ENCODE assay signal across 17 cellular contexts in the genomic region with DNA sequence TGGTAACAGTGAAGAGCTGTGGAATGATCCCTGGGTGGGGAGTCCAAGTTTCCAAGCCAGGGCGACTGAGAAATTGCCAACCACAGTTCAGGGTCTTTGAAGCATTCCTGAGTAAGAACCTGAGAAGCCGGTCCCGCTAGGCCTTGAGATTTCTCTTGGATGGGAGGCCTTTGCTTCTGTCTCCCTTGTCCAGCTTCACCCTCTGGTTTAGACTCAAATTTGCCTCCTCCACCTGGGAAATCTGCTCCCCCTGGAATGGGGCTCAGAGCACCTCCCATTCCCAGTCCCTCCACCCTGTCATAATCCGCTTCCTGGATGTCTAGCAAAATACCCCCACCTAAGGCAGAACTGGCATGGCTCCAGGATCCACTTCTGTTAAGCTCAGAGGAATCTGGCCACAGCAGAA.
DNase-seq lines count a peak whose midpoint lies in the region; TF ChIP-seq lines count a peak whose summit lies in the region.
"Had no signal": no experiment of that assay in that cellular context is flagged by ENCODE, and none has a peak within 500 bp of the region (broad histone marks: within the 10 kb centered on the region; RNA-seq: fewer than 3 reads in every experiment).

No MANE protein-coding gene starts in this region.

- H3K27ac Mint-ChIP-seq in endothelial cell (ENCODE audit: unreplicated experiment) = no peak overlapping the region
- H3K27ac Mint-ChIP-seq: activated naive CD4-positive, alpha-beta T cell treated with anti-CD3 and anti-CD28 coated beads, Interleukin-2, amount 50 U/mL, for 24 hours; B cell had no signal

- H3K27ac ChIP-seq in HEK293 (ENCODE audit: extremely low read depth, low read depth, low read length) (no peak overlapping the region), SK-N-MC (peak overlapping the region; percentile 69; the same call in 1 of the 2 replicates)
- H3K27ac ChIP-seq: foreskin keratinocyte, PC-9, skin epidermis, thoracic aorta had no signal

- H3K9me3 ChIP-seq in HEK293 (ENCODE audit: control insufficient read depth, insufficient read depth, low read depth, low read length) (no peaks in the 10 kb centered on the region), SK-N-MC (ENCODE audit: low read depth, low read length) (no peaks in the 10 kb centered on the region)
- H3K9me3 ChIP-seq: thoracic aorta had no signal

- DNase-seq in SK-N-MC (ENCODE audit: low read depth, low spot score) (no peak), epithelial cell of esophagus (ENCODE audit: low read depth) (peak; percentile 33), skeletal muscle cell (ENCODE audit: low read depth) (peak; percentile 22), NCI-H128 (lab: John Stamatoyannopoulos, UW; ENCODE audit: unreplicated experiment) (no peak), endothelial cell (ENCODE audit: low spot score) (no peak), pons (ENCODE audit: low spot score) (no peak)
- DNase-seq: activated CD4-positive, alpha-beta T cell treated with anti-CD3 and anti-CD28 coated beads, Interleukin-2, amount 50 U/mL, for 1 hour; central memory CD4-positive, alpha-beta T cell; foreskin keratinocyte; NCI-H1092; NCI-H774 had no signal

- H3K4me1 ChIP-seq in HEK293 (ENCODE audit: control insufficient read depth, insufficient read depth, low read length) = no peaks in the 10 kb centered on the region

- peaks cover 3% of the 10 kb centered on the region for H3K27me3 Mint-ChIP-seq in endothelial cell (ENCODE audit: unreplicated experiment)
- H3K27me3 Mint-ChIP-seq: activated naive CD4-positive, alpha-beta T cell treated with anti-CD3 and anti-CD28 coated beads, Interleukin-2, amount 50 U/mL, for 24 hours had no signal

- no peaks in the 10 kb centered on the region for H3K36me3 ChIP-seq in HEK293 (ENCODE audit: control insufficient read depth in 2 of 2, insufficient read depth in 1 of 2, low read length in 2 of 2)
- H3K36me3 ChIP-seq in SK-N-MC (ENCODE audit: insufficient read depth, low read length) = no peaks in the 10 kb centered on the region
- H3K36me3 ChIP-seq: thoracic aorta had no signal

- H3K9me3 Mint-ChIP-seq in endothelial cell (ENCODE audit: unreplicated experiment) = no peaks in the 10 kb centered on the region
- H3K9me3 Mint-ChIP-seq: activated naive CD4-positive, alpha-beta T cell treated with anti-CD3 and anti-CD28 coated beads, Interleukin-2, amount 50 U/mL, for 24 hours had no signal

- H3K4me3 ChIP-seq in HEK293 (ENCODE audit: low read depth, low read length) (no peak overlapping the region), SK-N-MC (peak overlapping the region; percentile 31), epithelial cell of esophagus (ENCODE audit: low read length) (no peak overlapping the region), skeletal muscle cell (ENCODE audit: low read depth, low read length) (no peak overlapping the region)
- H3K4me3 ChIP-seq: PC-9, skin epidermis, thoracic aorta had no signal

- CTCF ChIA-PET in HEK293 (lab: Yijun Ruan, JAX) = interaction anchor here (0.6 kb wide), 1 partner anchor 116 kb away, joined by 3 read pairs; no protein-coding TSS in a partner anchor

- peaks cover 18% of the 10 kb centered on the region for H3K4me1 Mint-ChIP-seq in endothelial cell (ENCODE audit: unreplicated experiment)

- TF ChIP-seq CTCF in HEK293 (tag by site-specific recombination; IDR thresholded peaks at IDR 0.05) (no peak), epithelial cell of esophagus (IDR thresholded peaks at IDR 0.05; ENCODE audit: insufficient read depth, low read depth, low read length, missing control alignments) (no peak), endothelial cell (IDR thresholded peaks at IDR 0.05; ENCODE audit: unreplicated experiment) (no peak)

- no peak overlapping the region for H3K9ac ChIP-seq in SK-N-MC (ENCODE audit: insufficient read length)

- POLR2A ChIA-PET in HEK293 (lab: Yijun Ruan, JAX) = no interaction called here

- no peaks in the 10 kb centered on the region for H3K36me3 Mint-ChIP-seq in endothelial cell (ENCODE audit: low read depth, unreplicated experiment)
- H3K36me3 Mint-ChIP-seq: activated naive CD4-positive, alpha-beta T cell treated with anti-CD3 and anti-CD28 coated beads, Interleukin-2, amount 50 U/mL, for 24 hours had no signal

- H3K4me3 Mint-ChIP-seq in endothelial cell (ENCODE audit: unreplicated experiment) = no peak overlapping the region
- H3K4me3 Mint-ChIP-seq: activated naive CD4-positive, alpha-beta T cell treated with anti-CD3 and anti-CD28 coated beads, Interleukin-2, amount 50 U/mL, for 24 hours; B cell had no signal

TF ChIP-seq in HEK293, 187 proteins besides CTCF, POLR2A, EP300 and RAD21:
- TF ChIP-seq TCF7L2 (IDR thresholded peaks at IDR 0.05; ENCODE audit: borderline replicate concordance, low read depth, low read length) (no peak), ZNF211 (tag by site-specific recombination; IDR thresholded peaks at IDR 0.05; ENCODE audit: low read depth) (no peak), YY1 (tag by site-specific recombination; IDR thresholded peaks at IDR 0.05) (no peak), GLIS1 (tag by site-specific recombination; IDR thresholded peaks at IDR 0.05) (0 out of 2 replicates have a peak, but pooled peaks have one; percentile 15)
- TF ChIP-seq, protein P1, sequence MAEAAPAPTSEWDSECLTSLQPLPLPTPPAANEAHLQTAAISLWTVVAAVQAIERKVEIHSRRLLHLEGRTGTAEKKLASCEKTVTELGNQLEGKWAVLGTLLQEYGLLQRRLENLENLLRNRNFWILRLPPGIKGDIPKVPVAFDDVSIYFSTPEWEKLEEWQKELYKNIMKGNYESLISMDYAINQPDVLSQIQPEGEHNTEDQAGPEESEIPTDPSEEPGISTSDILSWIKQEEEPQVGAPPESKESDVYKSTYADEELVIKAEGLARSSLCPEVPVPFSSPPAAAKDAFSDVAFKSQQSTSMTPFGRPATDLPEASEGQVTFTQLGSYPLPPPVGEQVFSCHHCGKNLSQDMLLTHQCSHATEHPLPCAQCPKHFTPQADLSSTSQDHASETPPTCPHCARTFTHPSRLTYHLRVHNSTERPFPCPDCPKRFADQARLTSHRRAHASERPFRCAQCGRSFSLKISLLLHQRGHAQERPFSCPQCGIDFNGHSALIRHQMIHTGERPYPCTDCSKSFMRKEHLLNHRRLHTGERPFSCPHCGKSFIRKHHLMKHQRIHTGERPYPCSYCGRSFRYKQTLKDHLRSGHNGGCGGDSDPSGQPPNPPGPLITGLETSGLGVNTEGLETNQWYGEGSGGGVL (tag by site-specific recombination; IDR thresholded peaks at IDR 0.05) = 0 out of 2 replicates have a peak, but pooled peaks have one; percentile 23

Comparison
In these comparisons a context has a peak if more than half of its experiments do, and no peak if none do; other contexts are left out.
1. DNase-seq: peak in epithelial cell of esophagus (single experiment) and skeletal muscle cell (single experiment); none in SK-N-MC (single experiment), NCI-H128 (single experiment), endothelial cell (single experiment) and pons (single experiment).